1 cellular context compared by ENCODE assay signal in genomic region chr6:35367646-35368037, GRCh38.
TF ChIP-seq lines count a peak whose summit lies in the region.

No MANE protein-coding gene starts in this region.

TF ChIP-seq in HepG2, 621 proteins besides CTCF, POLR2A, EP300 and RAD21:
- TF ChIP-seq NKX3-1 (CRISPR knock-in tag; IDR thresholded peaks at IDR 0.05) (no peak), TSC22D2 (CRISPR knock-in tag; IDR thresholded peaks at IDR 0.05; ENCODE audit: borderline replicate concordance) (no peak), ZNF33B (CRISPR knock-in tag; IDR thresholded peaks at IDR 0.05) (no peak), SUZ12 (IDR thresholded peaks at IDR 0.05; ENCODE audit: low read depth, low read length) (no peak), ZNF737 (CRISPR knock-in tag; IDR thresholded peaks at IDR 0.05; ENCODE audit: borderline replicate concordance) (no peak), ZBTB3 (CRISPR knock-in tag; IDR thresholded peaks at IDR 0.05; ENCODE audit: borderline replicate concordance, low read depth) (no peak), RBFOX2 (IDR thresholded peaks at IDR 0.05; ENCODE audit: low read depth, low read length) (no peak)
